ENCODE assay signal across 10 cellular contexts in genomic region chr17:61714300-61714699, GRCh38.
"Had no signal": no experiment of that assay in that cellular context is flagged by ENCODE, and none has a peak within 500 bp of the region (broad histone marks: within the 10 kb centered on the region; RNA-seq: fewer than 3 reads in every experiment).

No MANE protein-coding gene starts in this region.

- H3K4me3 ChIP-seq: GM23248, GM23338, HAP-1 had no signal

- H3K4me2 ChIP-seq: GM23338 had no signal

- ATAC-seq: GM23338, HCT116 had no signal

- DNase-seq: GM23248, GOT3, H7, H9, HCEC 1CT, HFFc6 had no signal

- FAIRE-seq: H1 had no signal

- H3K27ac ChIP-seq: GM23248 had no signal

- H3K4me1 ChIP-seq: HAP-1 had no signal

- H3K9ac ChIP-seq: GM23248 had no signal

- H2AFZ ChIP-seq: GM23248, GM23338 had no signal
